20 cellular contexts compared by ENCODE assay signal in the genomic region with DNA sequence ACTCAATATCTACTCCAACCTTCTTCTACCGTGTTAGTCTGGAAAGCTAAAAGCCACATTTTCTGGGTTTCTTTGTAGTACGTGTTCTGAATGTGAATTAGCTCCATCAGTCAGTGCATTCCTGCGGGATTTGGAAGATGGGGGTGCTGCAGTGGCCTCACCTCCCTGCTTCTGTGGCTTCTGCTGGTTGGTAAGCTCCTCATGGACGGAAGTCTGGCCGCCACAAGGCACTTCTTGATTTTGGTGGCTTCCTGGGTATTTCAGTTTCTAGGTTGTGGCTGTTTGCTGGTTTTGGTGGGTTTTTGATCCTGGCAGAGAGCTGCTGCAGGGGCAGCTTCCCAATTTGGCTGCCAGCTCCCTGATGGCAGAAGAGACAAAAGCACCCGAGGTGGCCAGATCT. TPM values are rescaled to one million over a fixed set of nuclear protein-coding genes. Genes with fewer than 3 reads are reported as not detected.
"Had no signal": no experiment of that assay in that cellular context is flagged by ENCODE, and none has a peak within 500 bp of the region (broad histone marks: within the 10 kb centered on the region; RNA-seq: fewer than 3 reads in every experiment).

No MANE protein-coding gene starts in this region.

- H3K9me3 ChIP-seq: lower lobe of right lung, right lobe of liver, testis had no signal

- H3K27ac Mint-ChIP-seq: activated CD4-positive, alpha-beta memory T cell treated with anti-CD3 and anti-CD28 coated beads, Interleukin-2, amount 10 ng/mL, durations not matched to agents 7 days and 5 days; activated CD4-positive, alpha-beta T cell treated with anti-CD3 and anti-CD28 coated beads for 36 hours; activated T-cell treated with anti-CD3 and anti-CD28 coated beads, Interleukin-2, amount 50 U/mL, for 24 hours; immature natural killer cell; mesothelial cell of epicardium; nephron progenitor cell; stimulated activated naive CD8-positive, alpha-beta T cell treated with anti-CD3 and anti-CD28 coated beads, Interleukin-15, amount 100 ng/mL, for 72 hours had no signal

- H3K4me3 Mint-ChIP-seq: activated CD4-positive, alpha-beta memory T cell treated with anti-CD3 and anti-CD28 coated beads, Interleukin-2, amount 10 ng/mL, durations not matched to agents 7 days and 5 days; activated CD4-positive, alpha-beta T cell treated with anti-CD3 and anti-CD28 coated beads for 36 hours; activated T-cell treated with anti-CD3 and anti-CD28 coated beads, Interleukin-2, amount 50 U/mL, for 24 hours; immature natural killer cell; mesothelial cell of epicardium; nephron progenitor cell; stimulated activated naive CD8-positive, alpha-beta T cell treated with anti-CD3 and anti-CD28 coated beads, Interleukin-15, amount 100 ng/mL, for 72 hours had no signal

- H3K27me3 ChIP-seq: right lobe of liver, testis had no signal

- H3K36me3 Mint-ChIP-seq: immature natural killer cell had no signal

- H3K4me3 ChIP-seq: cardiac muscle cell, lower lobe of right lung, psoas muscle, right lobe of liver, spleen, testis had no signal

- H3K27ac ChIP-seq: cardiac muscle cell, epithelial cell of prostate, lower lobe of right lung, psoas muscle, right lobe of liver, spleen, testis had no signal

- DNase-seq: activated CD4-positive, alpha-beta memory T cell treated with anti-CD3 and anti-CD28 coated beads, Interleukin-2, amount 10 ng/mL, durations not matched to agents 7 days and 5 days; activated CD4-positive, alpha-beta T cell treated with anti-CD3 and anti-CD28 coated beads for 36 hours; activated effector memory CD4-positive, alpha-beta T cell treated with Interleukin-2 at 50 U/mL for 16 hours; activated naive CD4-positive, alpha-beta T cell treated with anti-CD3 and anti-CD28 coated beads, Interleukin-2, amount 50 U/mL, for 16 hours; activated T-cell treated with anti-CD3 and anti-CD28 coated beads, Interleukin-2, amount 50 U/mL, for 24 hours; immature natural killer cell; left cardiac atrium; lower lobe of right lung; nephron progenitor cell; psoas muscle; right lobe of liver; spleen; stimulated activated naive CD8-positive, alpha-beta T cell treated with anti-CD3 and anti-CD28 coated beads, Interleukin-15, amount 100 ng/mL, for 72 hours; T-helper 9 cell; testis had no signal

- FAIRE-seq: frontal cortex had no signal

- H3K4me1 ChIP-seq: right lobe of liver, testis had no signal

- H3K4me1 Mint-ChIP-seq: activated CD4-positive, alpha-beta memory T cell treated with anti-CD3 and anti-CD28 coated beads, Interleukin-2, amount 10 ng/mL, durations not matched to agents 7 days and 5 days; activated CD4-positive, alpha-beta T cell treated with anti-CD3 and anti-CD28 coated beads for 36 hours; immature natural killer cell had no signal

- H3K9me3 Mint-ChIP-seq: activated CD4-positive, alpha-beta memory T cell treated with anti-CD3 and anti-CD28 coated beads, Interleukin-2, amount 10 ng/mL, durations not matched to agents 7 days and 5 days; activated T-cell treated with anti-CD3 and anti-CD28 coated beads, Interleukin-2, amount 50 U/mL, for 24 hours had no signal

- H3K36me3 ChIP-seq: cardiac muscle cell, lower lobe of right lung, right lobe of liver, spleen had no signal

- ATAC-seq: activated CD4-positive, alpha-beta T cell treated with anti-CD3 and anti-CD28 coated beads for 36 hours; left cardiac atrium; lower lobe of right lung; psoas muscle; right lobe of liver; stimulated activated naive CD8-positive, alpha-beta T cell treated with anti-CD3 and anti-CD28 coated beads, Interleukin-15, amount 100 ng/mL, for 72 hours had no signal

RNA-seq across cellular contexts. Expression of a gene that starts 20.9 kb away (rescaled TPM):
- total RNA-seq: activated CD4-positive, alpha-beta memory T cell treated with anti-CD3 and anti-CD28 coated beads, Interleukin-2, amount 10 ng/mL, durations not matched to agents 7 days and 5 days; cardiac muscle cell; osteocyte had no signal
- polyA plus RNA-seq: immature natural killer cell had no signal
